Comparison of ENCODE assay signal across 10 cellular contexts in genomic region chr6:154511735-154512097, GRCh38. TPM values are rescaled to one million over a fixed set of nuclear protein-coding genes. Genes with fewer than 3 reads are reported as not detected.
DNase-seq lines count a peak whose midpoint lies in the region; ATAC-seq and TF ChIP-seq lines count a peak whose summit lies in the region.
"Had no signal": no experiment of that assay in that cellular context is flagged by ENCODE, and none has a peak within 500 bp of the region (broad histone marks: within the 10 kb centered on the region; RNA-seq: fewer than 3 reads in every experiment).

No MANE protein-coding gene starts in this region.

- POLR2A ChIA-PET in CD4-positive, alpha-beta T cell (lab: Charles Lee), result no interaction called here
- POLR2A ChIA-PET in IMR-90 (lab: Charles Lee; ENCODE audit: unreplicated experiment), result no interaction called here

- H2AK9ac ChIP-seq in IMR-90 (replicated peaks; ENCODE audit: low read depth, low read length, poor library complexity), result no peak overlapping the region

- no peak for DNase-seq in CD4-positive, alpha-beta T cell
- DNase-seq in IMR-90, result no peak
- peak in 2 of 4 donors; percentile 20 to 21 for DNase-seq in body of pancreas
- DNase-seq in natural killer cell, result no peak
- no peak for DNase-seq in AG08395 (ENCODE audit: low spot score)
- no peak for DNase-seq in NCI-H1694 (lab: John Stamatoyannopoulos, UW)
- no peak for DNase-seq in activated CD4-positive, alpha-beta T cell treated with anti-CD3 and anti-CD28 coated beads, Interleukin-2, amount 50 U/mL, for 48 hours
- DNase-seq: DND-41 had no signal

- H4K5ac ChIP-seq in IMR-90 (ENCODE audit: low read depth, low read length), result no peak overlapping the region

- peak overlapping the region; percentile 62; the same call in 1 of the 3 replicates for H2BK15ac ChIP-seq in IMR-90 (ENCODE audit: low read depth, low read length)

- H3K9me3 Mint-ChIP-seq in CD4-positive, alpha-beta T cell, result no peaks in the 10 kb centered on the region
- no peaks in the 10 kb centered on the region for H3K9me3 Mint-ChIP-seq in natural killer cell

- H3K56ac ChIP-seq in IMR-90 (ENCODE audit: extremely low read depth, insufficient read depth, low read length), result 0 out of 2 replicates have a peak overlapping the region, but pooled peaks have one; percentile 4

- peak overlapping the region; percentile 35 for H3K4ac ChIP-seq in IMR-90 (ENCODE audit: low read depth, low read length)

- H3K4me3 ChIP-seq in IMR-90 (ENCODE audit: insufficient read depth, low read depth, low read length), result no peak overlapping the region
- H3K4me3 ChIP-seq in body of pancreas, result no peak overlapping the region

- peaks cover 31% of the 10 kb centered on the region for H3K27me3 ChIP-seq in CD4-positive, alpha-beta T cell (ENCODE audit: control insufficient read depth, insufficient read depth, low read length)
- H3K27me3 ChIP-seq in IMR-90 (ENCODE audit: control insufficient read depth, insufficient read depth, low read length) (no peaks in the 10 kb centered on the region), body of pancreas (no peaks in the 10 kb centered on the region)

- no peak for TF ChIP-seq CTCF in CD4-positive, alpha-beta T cell (IDR thresholded peaks at IDR 0.05)
- no peak for TF ChIP-seq CTCF in IMR-90 (conservative IDR thresholded peaks at IDR 0.05; ENCODE audit: low read depth, low read length)
- TF ChIP-seq CTCF in body of pancreas (IDR thresholded peaks at IDR 0.05), result no peak
- TF ChIP-seq CTCF in natural killer cell (IDR thresholded peaks at IDR 0.05), result no peak

- H3K9me3 ChIP-seq in CD4-positive, alpha-beta T cell (ENCODE audit: control insufficient read depth, low read length), result no peaks in the 10 kb centered on the region
- H3K9me3 ChIP-seq in IMR-90 (ENCODE audit: control insufficient read depth, insufficient read depth, low read length), result no peaks in the 10 kb centered on the region
- no peaks in the 10 kb centered on the region for H3K9me3 ChIP-seq in body of pancreas

- peaks cover 66% of the 10 kb centered on the region for H3K27me3 Mint-ChIP-seq in CD4-positive, alpha-beta T cell
- peaks cover 18 to 62% of the 10 kb centered on the region in 2 donors for H3K27me3 Mint-ChIP-seq in natural killer cell (ENCODE audit: low read depth in 2 of 2)

- no CpG with 5 or more reads among the region's 8 CpGs for whole genome bisulfite sequencing in IMR-90 (ENCODE audit: extremely low coverage in 2 of 2, insufficient read length in 1 of 2), 2 experiments
- WGBS in body of pancreas, 2 donors, result 2 to 11% methylated on average over 8 of the region's 8 CpGs

- H3K4me1 ChIP-seq in IMR-90 (ENCODE audit: control insufficient read depth, insufficient read depth, low read length) (peaks cover 5% of the 10 kb centered on the region), body of pancreas (peaks cover 47% of the 10 kb centered on the region)

- H3K4me1 Mint-ChIP-seq in CD4-positive, alpha-beta T cell (ENCODE audit: low read depth), result peaks cover 15% of the 10 kb centered on the region
- peaks cover 4 to 11% of the 10 kb centered on the region in 2 donors for H3K4me1 Mint-ChIP-seq in natural killer cell

- H3K23ac ChIP-seq in IMR-90 (ENCODE audit: low read depth, low read length), result peak overlapping the region; percentile 47; the same call in 1 of the 2 replicates

- intact Hi-C loops in CD4-positive, alpha-beta T cell (cut with DNase I, micrococcal nuclease), result no loop called here
- intact Hi-C loops in IMR-90 (cut with micrococcal nuclease) (loop anchor here (2.0 kb wide), 2 partner anchors 33 to 101 kb away; no protein-coding TSS in a partner anchor), body of pancreas (cut with DNase I) (no loop called here), natural killer cell (cut with micrococcal nuclease) (no loop called here)

- peak overlapping the region; percentile 2; the same call in 1 of the 2 replicates for H3K4me2 ChIP-seq in IMR-90 (ENCODE audit: low read depth, low read length)

- 0 out of 4 replicates have a peak overlapping the region, but pooled peaks of 1 of the 2 experiments have one; percentile 31 for H4K8ac ChIP-seq in IMR-90 (ENCODE audit: low read depth in 2 of 2, low read length in 2 of 2)

- CTCF ChIA-PET in CD4-positive, alpha-beta T cell (lab: Charles Lee), result no interaction called here
- CTCF ChIA-PET in IMR-90 (lab: Yijun Ruan, JAX), result no interaction called here

- H3K18ac ChIP-seq in IMR-90 (ENCODE audit: low read depth, low read length), result peak overlapping the region; percentile 4; the same call in 1 of the 2 replicates

- H2BK120ac ChIP-seq in IMR-90 (ENCODE audit: low read depth, low read length), result peak overlapping the region; percentile 19; the same call in 1 of the 2 replicates

- peak overlapping the region; percentile 52 for H2AFZ ChIP-seq in IMR-90 (replicated peaks; ENCODE audit: low read length, poor library complexity)

- no peak overlapping the region for H2AK5ac ChIP-seq in IMR-90 (ENCODE audit: low read depth, low read length)

- peaks cover 22 to 31% of the 10 kb centered on the region in 2 experiments for H3K79me1 ChIP-seq in IMR-90 (ENCODE audit: low read depth in 1 of 2, low read length in 2 of 2)

- in situ Hi-C loops in IMR-90 (cut with MboI; ENCODE audit: low sequenced_read_pairs), result no loop called here

- H3K27ac ChIP-seq in CD4-positive, alpha-beta T cell (ENCODE audit: low read depth, low read length), result no peak overlapping the region
- no peak overlapping the region for H3K27ac ChIP-seq in IMR-90 (ENCODE audit: insufficient read depth, low read length)
- H3K27ac ChIP-seq in body of pancreas, result peak overlapping the region; percentile 96 to 99 (median 98)

- H2BK5ac ChIP-seq in IMR-90 (ENCODE audit: low read depth, low read length, poor library complexity, severe bottlenecking), result peak overlapping the region; percentile 3

- no TSS peak for BruUV-seq in IMR-90 (replicated peaks; lab: Mats Ljungman, UMichigan)

- no peak overlapping the region for H3K14ac ChIP-seq in IMR-90 (replicated peaks; ENCODE audit: low read depth, low read length)

- H4K20me1 ChIP-seq in IMR-90 (ENCODE audit: insufficient read depth, low read length), result peaks cover 17% of the 10 kb centered on the region; the same call in 1 of the 2 replicates

- peak overlapping the region; percentile 64 for H3K4me3 Mint-ChIP-seq in CD4-positive, alpha-beta T cell
- peak overlapping the region; percentile 17 for H3K4me3 Mint-ChIP-seq in natural killer cell

- no peak for ATAC-seq in CD4-positive, alpha-beta T cell (ENCODE audit: poor library complexity)
- ATAC-seq in IMR-90 (ENCODE audit: low read depth), result no peak
- ATAC-seq in body of pancreas, result no peak
- no peak for ATAC-seq in natural killer cell
- no peak for ATAC-seq in GM19023 (IDR thresholded peaks at IDR 0.05; ENCODE audit: unreplicated experiment)

- no peak for TF ChIP-seq POLR2A in IMR-90 (IDR thresholded peaks at IDR 0.05; ENCODE audit: low read depth, low read length)
- TF ChIP-seq POLR2A in body of pancreas (IDR thresholded peaks at IDR 0.05), result no peak

- H3K9me1 ChIP-seq in IMR-90 (ENCODE audit: insufficient read depth, low read length), result peaks cover 14% of the 10 kb centered on the region

- dilution Hi-C loops in IMR-90 (cut with HindIII; ENCODE audit: low sequenced_read_pairs, unreplicated experiment), result no loop called here

- no peaks in the 10 kb centered on the region for H3K36me3 Mint-ChIP-seq in CD4-positive, alpha-beta T cell (ENCODE audit: low read depth)
- H3K36me3 Mint-ChIP-seq in natural killer cell, result no peaks in the 10 kb centered on the region

- no peak overlapping the region for H3K9ac ChIP-seq in IMR-90 (ENCODE audit: low read depth, low read length)

- H4K91ac ChIP-seq in IMR-90 (ENCODE audit: insufficient read depth, low read depth, low read length), result no peak overlapping the region

- no peak overlapping the region for H3K27ac Mint-ChIP-seq in CD4-positive, alpha-beta T cell
- H3K27ac Mint-ChIP-seq in natural killer cell, result no peak overlapping the region

- H3K36me3 ChIP-seq in IMR-90 (ENCODE audit: control insufficient read depth, insufficient read depth, low read length) (no peaks in the 10 kb centered on the region; the same call in 1 of the 2 replicates), body of pancreas (replicated peaks in 1 of 2; ENCODE audit: insufficient read depth in 1 of 2, low read depth in 2 of 2) (no peaks in the 10 kb centered on the region)

- TF ChIP-seq RAD21 in IMR-90 (IDR thresholded peaks at IDR 0.05; ENCODE audit: low read length), result no peak

- 0 out of 2 replicates have a peak overlapping the region, but pooled peaks have one; percentile 10 for H2BK20ac ChIP-seq in IMR-90 (ENCODE audit: low read depth, low read length)

TF ChIP-seq in IMR-90, 13 proteins besides CTCF, POLR2A, EP300 and RAD21:
- no peak for TF ChIP-seq CHD1 (IDR thresholded peaks at IDR 0.05; ENCODE audit: low read depth, low read length)
- no peak for TF ChIP-seq FOS (IDR thresholded peaks at IDR 0.05; ENCODE audit: low read depth, low read length)
- TF ChIP-seq BHLHE40 (IDR thresholded peaks at IDR 0.05; ENCODE audit: low read depth, low read length), result no peak
- no peak for TF ChIP-seq RCOR1 (IDR thresholded peaks at IDR 0.05; ENCODE audit: insufficient replicate concordance, low read length)
- no peak for TF ChIP-seq ELK1 (IDR thresholded peaks at IDR 0.05; ENCODE audit: borderline replicate concordance, low read depth, low read length)
- TF ChIP-seq MAZ (IDR thresholded peaks at IDR 0.05; ENCODE audit: borderline replicate concordance, low read depth, low read length), result no peak
- no peak for TF ChIP-seq CEBPB (IDR thresholded peaks at IDR 0.05; ENCODE audit: low read depth, low read length)
- no peak for TF ChIP-seq NFE2L2 (IDR thresholded peaks at IDR 0.05; ENCODE audit: low read depth, low read length)
- TF ChIP-seq SMC3 (IDR thresholded peaks at IDR 0.05; ENCODE audit: low read depth, low read length), result no peak

RNA-seq across cellular contexts. Expression of gene CNKSR3, which starts 1.2 kb away (rescaled TPM):
- under 1 TPM in 1 of 2 experiments, not detected in 1; 0.14 TPM for total RNA-seq in CD4-positive, alpha-beta T cell
- total RNA-seq in IMR-90 (2012; rRNA removed) (15.0 and 15.8 TPM in 2 replicates), body of pancreas (10 to 100 TPM in 1 of 2 donors, 1 to 10 TPM in 1; 9.3 to 13.2 TPM), natural killer cell (under 1 TPM in 1 of 3 donors, not detected in 2; 0.18 TPM)
- 6.2 and 6.7 TPM in 2 replicates for polyA plus RNA-seq in IMR-90 (2012; rRNA removed)
- 2.9 and 3.3 TPM in 2 replicates for polyA plus RNA-seq in IMR-90 (2012; cell fraction: cytosol; rRNA removed)
- 2.8 and 6.6 TPM in 2 replicates for polyA plus RNA-seq in IMR-90 (2012; cell fraction: nucleus; rRNA removed; ENCODE audit: low replicate concordance)
- total RNA-seq: T-helper 2 cell treated with Interferon-gamma antibody and Interleukin-4, amounts not matched to agents 100 ng/mL and 5 ng/mL, for 36 hours had no signal

Comparison
In these comparisons a context has a peak if more than half of its experiments do, and no peak if none do; other contexts are left out.
1. H3K27ac ChIP-seq: peak in body of pancreas (4 of 4); none in CD4-positive, alpha-beta T cell (single experiment) and IMR-90 (single experiment).
2. RNA of gene CNKSR3, which starts 1.2 kb away (total RNA-seq): 15.0 to 15.8 TPM in IMR-90 and 9.3 to 13.2 TPM in body of pancreas; 0.18 TPM in natural killer cell and 0.14 TPM in CD4-positive, alpha-beta T cell; every median in the first group is over 4 times any median in the second.